1 cellular context compared by ENCODE assay signal in the genomic region with DNA sequence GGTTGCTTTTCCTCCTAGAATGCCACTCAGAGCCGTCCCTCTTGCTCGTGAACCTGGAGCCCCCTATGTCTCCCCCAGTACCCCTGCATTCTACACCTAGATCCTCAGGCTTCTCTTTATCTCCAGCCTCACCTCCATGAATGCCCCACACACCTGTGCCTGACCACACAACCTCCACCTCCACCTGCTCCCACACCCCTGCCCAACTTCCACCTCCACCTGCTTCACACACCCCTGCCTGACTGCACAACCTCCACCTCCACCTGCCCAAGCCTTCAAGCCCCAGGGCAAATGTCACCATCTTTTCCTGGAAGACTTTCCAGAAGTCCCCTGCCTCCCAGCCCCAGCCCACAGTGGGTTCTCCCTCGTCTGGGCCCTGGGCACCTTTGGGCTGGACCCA.
TF ChIP-seq lines count a peak whose summit lies in the region.

No MANE protein-coding gene starts in this region.

TF ChIP-seq in H1, 55 proteins besides CTCF, POLR2A, EP300 and RAD21:
- TF ChIP-seq SIN3A (conservative IDR thresholded peaks at IDR 0.05 in 1 of 2, IDR thresholded peaks at IDR 0.05 in 1 of 2; ENCODE audit: low read depth in 1 of 2, low read length in 2 of 2) = no peak
- TF ChIP-seq SIRT6 (IDR thresholded peaks at IDR 0.05; ENCODE audit: low read length) = no peak
